ENCODE assay signal across 24 cellular contexts in the genomic region with DNA sequence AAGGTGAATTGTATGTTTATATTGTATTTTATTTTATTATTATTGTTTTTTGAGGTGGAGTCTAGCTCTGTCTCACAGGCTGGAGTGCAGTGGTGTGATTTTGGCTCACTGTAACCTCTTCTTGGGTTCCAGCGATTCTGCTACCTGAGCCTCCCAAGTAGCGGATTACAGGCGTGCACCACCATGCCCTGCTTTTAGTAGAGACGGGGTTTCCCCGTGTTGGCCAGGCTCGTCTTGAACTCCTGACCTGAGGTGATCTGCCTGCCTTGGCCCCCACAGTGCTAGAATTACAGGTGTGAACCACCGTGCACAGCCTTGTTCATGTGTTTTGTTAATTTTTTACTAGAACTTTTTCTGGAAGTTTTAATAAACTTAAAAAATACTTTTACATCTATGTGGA. TPM values are rescaled to one million over a fixed set of nuclear protein-coding genes. Genes with fewer than 3 reads are reported as not detected.
A peak's percentile ranks its signal among the peaks of the same experiment; 100 is the strongest.
DNase-seq lines count a peak whose midpoint lies in the region; ATAC-seq, FAIRE-seq and TF ChIP-seq lines count a peak whose summit lies in the region.
"Had no signal": no experiment of that assay in that cellular context is flagged by ENCODE, and none has a peak within 500 bp of the region (broad histone marks: within the 10 kb centered on the region; RNA-seq: fewer than 3 reads in every experiment).

No MANE protein-coding gene starts in this region.

- H2AFZ ChIP-seq in H1 (ENCODE audit: low read length) (no peak overlapping the region), neuronal stem cell (ENCODE audit: low read length) (no peak overlapping the region)
- H2AFZ ChIP-seq: GM23338 had no signal

- H4K8ac ChIP-seq in H1 (ENCODE audit: extremely low read depth, insufficient read depth, low read length) (0 out of 2 replicates have a peak overlapping the region, but pooled peaks have one; percentile 85), neuronal stem cell (ENCODE audit: low read depth, low read length) (no peak overlapping the region)

- no peak for TF ChIP-seq EP300 in H1 (IDR thresholded peaks at IDR 0.05; ENCODE audit: borderline replicate concordance in 1 of 2, low read depth in 2 of 2, low read length in 2 of 2)

- H3K36me3 Mint-ChIP-seq in activated CD8-positive, alpha-beta memory T cell treated with anti-CD3 and anti-CD28 coated beads, Interleukin-2, amount 10 ng/mL, durations not matched to agents 7 days and 5 days: peaks cover 36% of the 10 kb centered on the region
- peaks cover 47% of the 10 kb centered on the region for H3K36me3 Mint-ChIP-seq in T-helper 2 cell treated with Interferon-gamma antibody and Interleukin-4, amounts not matched to agents 5 μg/mL and 100 μg/mL, for 36 hours (ENCODE audit: low read depth)

- H3K36me3 ChIP-seq in H1 (ENCODE audit: control insufficient read depth in 2 of 4, insufficient read depth in 4 of 4, low read length in 3 of 4) (peaks cover 0 to 3% (median 0%) of the 10 kb centered on the region in 4 experiments; a peak in 1 of 8 replicates), neuronal stem cell (replicated peaks in 1 of 2; ENCODE audit: control insufficient read depth in 2 of 2, insufficient read depth in 2 of 2, low read length in 2 of 2) (peaks cover 0 to 5% of the 10 kb centered on the region in 2 donors)
- H3K36me3 ChIP-seq: right atrium auricular region, uterus had no signal

- H3K14ac ChIP-seq in H1 (ENCODE audit: insufficient read length) (no peak overlapping the region), neuronal stem cell (ENCODE audit: low read length) (no peak overlapping the region)

- peak; percentile 55 for DNase-seq in activated CD8-positive, alpha-beta memory T cell treated with anti-CD3 and anti-CD28 coated beads, Interleukin-2, amount 10 ng/mL, durations not matched to agents 7 days and 5 days
- no peak for DNase-seq in activated CD8-positive, alpha-beta memory T cell treated with anti-CD3 and anti-CD28 coated beads, Interleukin-2, amount 50 U/mL, for 48 hours
- no peak for DNase-seq in T-helper 2 cell treated with Interferon-gamma antibody and Interleukin-4, amounts not matched to agents 5 μg/mL and 100 μg/mL, for 36 hours (ENCODE audit: low spot score)
- no peak for DNase-seq in H1 (ENCODE audit: low read depth in 1 of 2, low spot score in 2 of 2)
- no peak for DNase-seq in neuronal stem cell (ENCODE audit: low spot score)
- no peak for DNase-seq in medulla oblongata (ENCODE audit: extremely low spot score)
- DNase-seq: activated CD4-positive, alpha-beta T cell treated with anti-CD3 and anti-CD28 coated beads, Interleukin-2, amount 50 U/mL, for 4 hours; activated T-cell treated with anti-CD3 and anti-CD28 coated beads, Interleukin-2, amount 50 U/mL, for 4 hours; left ventricle myocardium inferior; NCI-H1048; NCI-H2029; NCI-H226; OCI-M1; Right ventricle myocardium superior; stimulated activated CD8-positive, alpha-beta memory T cell treated with anti-CD3 and anti-CD28 coated beads, Interleukin-4, amount 100 ng/mL, for 48 hours; uterus had no signal

- TF ChIP-seq RAD21 in H1 (IDR thresholded peaks at IDR 0.05 in 1 of 2, conservative IDR thresholded peaks at IDR 0.05 in 1 of 2; ENCODE audit: low read depth in 2 of 2, low read length in 2 of 2): no peak

- H2BK12ac ChIP-seq in H1 (ENCODE audit: low read depth, low read length) (no peak overlapping the region), neuronal stem cell (ENCODE audit: low read length) (no peak overlapping the region)

- H4K20me1 ChIP-seq in H1 (replicated peaks in 1 of 2; ENCODE audit: control insufficient read depth in 1 of 2, insufficient read depth in 2 of 2, low read length in 2 of 2): peaks cover 5 to 6% of the 10 kb centered on the region in 2 experiments

- no peak overlapping the region for H3K9ac ChIP-seq in H1 (replicated peaks in 1 of 4; ENCODE audit: extremely low read depth in 1 of 4, low read depth in 3 of 4, low read length in 3 of 4)
- no peak overlapping the region for H3K9ac ChIP-seq in neuronal stem cell (ENCODE audit: low read depth, low read length, poor library complexity)
- H3K9ac ChIP-seq: KMS-11 had no signal

- ATAC-seq in activated CD8-positive, alpha-beta memory T cell treated with anti-CD3 and anti-CD28 coated beads, Interleukin-2, amount 10 ng/mL, durations not matched to agents 7 days and 5 days: no peak
- ATAC-seq in HG03159 (IDR thresholded peaks at IDR 0.05; ENCODE audit: unreplicated experiment) (no peak), HG03280 (IDR thresholded peaks at IDR 0.05; ENCODE audit: unreplicated experiment) (no peak)
- ATAC-seq: activated T-cell treated with anti-CD3 and anti-CD28 coated beads, Interleukin-2, amount 50 U/mL, for 4 hours; GM23338 had no signal

- peaks cover 25 to 85% of the 10 kb centered on the region in 2 experiments for H3K79me2 ChIP-seq in H1 (ENCODE audit: control insufficient read depth in 1 of 2, insufficient read depth in 2 of 2, low read length in 2 of 2)

- no peak for TF ChIP-seq CTCF in H1 (IDR thresholded peaks at IDR 0.05; ENCODE audit: control extremely low read depth in 1 of 3, insufficient read depth in 1 of 3, low read depth in 1 of 3, low read length in 3 of 3)

- no peaks in the 10 kb centered on the region for H3K79me1 ChIP-seq in H1 (ENCODE audit: low read depth, low read length)
- no peaks in the 10 kb centered on the region for H3K79me1 ChIP-seq in neuronal stem cell (ENCODE audit: low read depth, low read length)

- H3K4me3 ChIP-seq in H1 (ENCODE audit: extremely low read depth in 1 of 4, insufficient read depth in 2 of 4, low read depth in 3 of 4, low read length in 4 of 4) (no peak overlapping the region), neuronal stem cell (ENCODE audit: low read length in 2 of 2) (no peak overlapping the region)
- H3K4me3 ChIP-seq: GM23338, left ventricle myocardium inferior, right atrium auricular region, suprapubic skin, uterus had no signal

- H3K4ac ChIP-seq in H1 (replicated peaks; ENCODE audit: insufficient read length, low read depth, low read length) (no peak overlapping the region), neuronal stem cell (ENCODE audit: low read length) (no peak overlapping the region)

- no peak overlapping the region for H3K27ac ChIP-seq in H1 (ENCODE audit: low read depth, low read length)
- H3K27ac ChIP-seq in neuronal stem cell (replicated peaks; ENCODE audit: low read length): peak overlapping the region; percentile 47
- H3K27ac ChIP-seq: KMS-11, right atrium auricular region, suprapubic skin had no signal

- no peak overlapping the region for H3K23ac ChIP-seq in H1 (ENCODE audit: insufficient read length)
- H3K23ac ChIP-seq in neuronal stem cell (ENCODE audit: low read depth, low read length, poor library complexity): no peak overlapping the region

- WGBS in H1 (ENCODE audit: extremely low coverage in 1 of 2, insufficient coverage in 1 of 2, insufficient read length in 1 of 2, insufficient replicate concordance in 2 of 2, low coverage in 1 of 2, low lambda C conversion rate in 2 of 2, missing lambda C conversion rate in 1 of 2), 2 experiments: 98% methylated on average over 7 of the region's 7 CpGs; no CpG with 5 or more reads in 1 of the 2 experiments
- WGBS in neuronal stem cell (ENCODE audit: extremely low coverage in 2 of 2, insufficient read length in 2 of 2, insufficient replicate concordance in 1 of 2), 2 donors: no CpG with 5 or more reads among the region's 7 CpGs

- H4K91ac ChIP-seq in H1 (replicated peaks; ENCODE audit: insufficient read length, low read length) (no peak overlapping the region), neuronal stem cell (ENCODE audit: low read depth, low read length, poor library complexity) (no peak overlapping the region)

- CTCF ChIA-PET in activated CD8-positive, alpha-beta memory T cell treated with anti-CD3 and anti-CD28 coated beads, Interleukin-2, amount 10 ng/mL, durations not matched to agents 7 days and 5 days (lab: Charles Lee): interaction anchor here (0.8 to 6.7 kb wide), 4 partner anchors 17 to 111 kb away, joined by 3 to 61 read pairs (median 4); no protein-coding TSS in a partner anchor
- CTCF ChIA-PET in H1 (lab: Charles Lee; ENCODE audit: partially characterized antibody): interaction anchor here (1.4 kb wide), 1 partner anchor 131 kb away, joined by 7 read pairs; no protein-coding TSS in a partner anchor

- H3K9me3 ChIP-seq in H1 (ENCODE audit: insufficient read depth in 2 of 2, low read depth in 1 of 2, low read length in 1 of 2) (no peaks in the 10 kb centered on the region), neuronal stem cell (replicated peaks in 1 of 2; ENCODE audit: control insufficient read depth in 2 of 2, insufficient read depth in 1 of 2, low read depth in 1 of 2, low read length in 2 of 2) (peaks cover 2 to 10% of the 10 kb centered on the region in 2 donors)
- H3K9me3 ChIP-seq: left ventricle myocardium inferior, right atrium auricular region, suprapubic skin, uterus had no signal

- H3K4me2 ChIP-seq in H1 (ENCODE audit: insufficient read depth in 1 of 2, low read depth in 2 of 2, low read length in 2 of 2) (peak overlapping the region in 1 of 2 experiments; percentile 25; a peak in 1 of 4 replicates), neuronal stem cell (ENCODE audit: insufficient read depth, low read length, poor library complexity, severe bottlenecking) (no peak overlapping the region)

- no peak overlapping the region for H3K56ac ChIP-seq in H1 (replicated peaks; ENCODE audit: insufficient read length, low read depth, low read length)

- no peaks in the 10 kb centered on the region for H3K23me2 ChIP-seq in H1 (ENCODE audit: low read depth, low read length)

- peaks cover 54% of the 10 kb centered on the region for H3K4me1 Mint-ChIP-seq in activated CD8-positive, alpha-beta memory T cell treated with anti-CD3 and anti-CD28 coated beads, Interleukin-2, amount 10 ng/mL, durations not matched to agents 7 days and 5 days
- H3K4me1 Mint-ChIP-seq in T-helper 2 cell treated with Interferon-gamma antibody and Interleukin-4, amounts not matched to agents 5 μg/mL and 100 μg/mL, for 36 hours (ENCODE audit: low read depth): peaks cover 50% of the 10 kb centered on the region

- no peak for FAIRE-seq in H1 (lab: Jason Lieb, UNC)
- FAIRE-seq: bronchial epithelial cell had no signal

- H4K5ac ChIP-seq in H1 (ENCODE audit: insufficient read length, low read depth, low read length): no peak overlapping the region

- H2BK5ac ChIP-seq in H1 (ENCODE audit: low read depth, low read length) (no peak overlapping the region), neuronal stem cell (ENCODE audit: low read length) (no peak overlapping the region)

- no peak overlapping the region for H2BK20ac ChIP-seq in H1 (ENCODE audit: low read length)

- H3K4me1 ChIP-seq in H1 (replicated peaks in 1 of 4; ENCODE audit: control insufficient read depth in 3 of 4, insufficient read depth in 4 of 4, low read length in 3 of 4) (peaks cover 0 to 10% (median 2%) of the 10 kb centered on the region in 4 experiments; a peak in 2 of 7 replicates), neuronal stem cell (ENCODE audit: control insufficient read depth in 2 of 2, insufficient read depth in 1 of 2, low read depth in 1 of 2, low read length in 2 of 2) (no peaks in the 10 kb centered on the region)

- H3K27me3 ChIP-seq in H1 (replicated peaks in 1 of 4; ENCODE audit: control insufficient read depth in 3 of 4, extremely low read depth in 1 of 4, insufficient read depth in 3 of 4, low read length in 3 of 4): no peaks in the 10 kb centered on the region
- H3K27me3 ChIP-seq in neuronal stem cell (ENCODE audit: control insufficient read depth in 3 of 3, insufficient read depth in 3 of 3, low read depth in 1 of 3, low read length in 3 of 3): no peaks in the 10 kb centered on the region
- H3K27me3 ChIP-seq: right atrium auricular region, suprapubic skin, uterus had no signal

- peak overlapping the region; percentile 70 for H3K4me3 Mint-ChIP-seq in activated CD8-positive, alpha-beta memory T cell treated with anti-CD3 and anti-CD28 coated beads, Interleukin-2, amount 10 ng/mL, durations not matched to agents 7 days and 5 days
- H3K4me3 Mint-ChIP-seq in T-helper 2 cell treated with Interferon-gamma antibody and Interleukin-4, amounts not matched to agents 5 μg/mL and 100 μg/mL, for 36 hours: peak overlapping the region; percentile 66
- H3K4me3 Mint-ChIP-seq: dendritic cell treated with granulocyte-macrophage colony-stimulating factor and Interleukin-4, amounts not matched to agents 40 ng/mL and 50 ng/mL, for 4 days had no signal

- H2BK15ac ChIP-seq in H1 (ENCODE audit: low read length) (no peak overlapping the region), neuronal stem cell (ENCODE audit: low read length) (no peak overlapping the region)

- no peak for TF ChIP-seq POLR2A in H1 (IDR thresholded peaks at IDR 0.05; ENCODE audit: control extremely low read depth in 1 of 2, low read depth in 2 of 2, low read length in 2 of 2)

- H3K18ac ChIP-seq in H1 (ENCODE audit: extremely low read depth, low read length) (no peak overlapping the region), neuronal stem cell (ENCODE audit: low read length) (no peak overlapping the region)

- POLR2A ChIA-PET in H1 (lab: Charles Lee; ENCODE audit: partially characterized antibody): interaction anchor here (1.2 to 5.7 kb wide), 5 partner anchors 9 to 112 kb away, joined by 4 to 27 read pairs (median 5); no protein-coding TSS in a partner anchor

- peak overlapping the region; percentile 84 for H3K27ac Mint-ChIP-seq in activated CD8-positive, alpha-beta memory T cell treated with anti-CD3 and anti-CD28 coated beads, Interleukin-2, amount 10 ng/mL, durations not matched to agents 7 days and 5 days
- H3K27ac Mint-ChIP-seq in T-helper 2 cell treated with Interferon-gamma antibody and Interleukin-4, amounts not matched to agents 5 μg/mL and 100 μg/mL, for 36 hours: no peak overlapping the region
- H3K27ac Mint-ChIP-seq: dendritic cell treated with granulocyte-macrophage colony-stimulating factor and Interleukin-4, amounts not matched to agents 40 ng/mL and 50 ng/mL, for 4 days; GM23338 had no signal

- peaks cover 2% of the 10 kb centered on the region for H3K9me3 Mint-ChIP-seq in activated CD8-positive, alpha-beta memory T cell treated with anti-CD3 and anti-CD28 coated beads, Interleukin-2, amount 10 ng/mL, durations not matched to agents 7 days and 5 days (ENCODE audit: low read depth)
- H3K9me3 Mint-ChIP-seq in T-helper 2 cell treated with Interferon-gamma antibody and Interleukin-4, amounts not matched to agents 5 μg/mL and 100 μg/mL, for 36 hours: peaks cover 10% of the 10 kb centered on the region
- H3K9me3 Mint-ChIP-seq: dendritic cell treated with granulocyte-macrophage colony-stimulating factor and Interleukin-4, amounts not matched to agents 40 ng/mL and 50 ng/mL, for 4 days had no signal

- H2BK120ac ChIP-seq in H1 (replicated peaks; ENCODE audit: low read depth, low read length): no peak overlapping the region
- H2BK120ac ChIP-seq in neuronal stem cell (ENCODE audit: low read depth, low read length): no peak overlapping the region

- H2AK5ac ChIP-seq in H1 (ENCODE audit: low read depth, low read length) (no peak overlapping the region), neuronal stem cell (ENCODE audit: low read depth, low read length) (no peak overlapping the region)

- peaks cover 3% of the 10 kb centered on the region for H3K27me3 Mint-ChIP-seq in activated CD8-positive, alpha-beta memory T cell treated with anti-CD3 and anti-CD28 coated beads, Interleukin-2, amount 10 ng/mL, durations not matched to agents 7 days and 5 days
- H3K27me3 Mint-ChIP-seq in T-helper 2 cell treated with Interferon-gamma antibody and Interleukin-4, amounts not matched to agents 5 μg/mL and 100 μg/mL, for 36 hours (ENCODE audit: low read depth): no peaks in the 10 kb centered on the region
- H3K27me3 Mint-ChIP-seq: dendritic cell treated with granulocyte-macrophage colony-stimulating factor and Interleukin-4, amounts not matched to agents 40 ng/mL and 50 ng/mL, for 4 days had no signal

RNA-seq across cellular contexts. Expression of a gene that starts 3.8 kb away (rescaled TPM):
- 100 to 1,000 TPM; 115 to 144 TPM for total RNA-seq in activated CD8-positive, alpha-beta memory T cell treated with anti-CD3 and anti-CD28 coated beads, Interleukin-2, amount 10 ng/mL, durations not matched to agents 7 days and 5 days
- total RNA-seq in H1 (2021; fragmentation: NEBNext Ultra II Directional; extraction: Animal tissue kit (Norgen Biotek cat#: 25700)): 148 and 149 TPM in 2 replicates
- 34.2 and 47.1 TPM in 2 replicates for polyA plus RNA-seq in H1 (2011; rRNA removed)
- polyA plus RNA-seq in H1 (2011; cell fraction: cytosol; rRNA removed): 30.2 TPM
- polyA plus RNA-seq in H1 (2011; cell fraction: nucleus; rRNA removed): 58.7 TPM
- 30.0 to 46.2 TPM (median 35.6 TPM) in 4 replicates for polyA plus RNA-seq in H1 (2012, experiment 1 of 2)
- polyA plus RNA-seq in H1 (2012, experiment 2 of 2): 1.7 TPM
- 38.2 TPM for polyA plus RNA-seq in H1 (2013, experiment 1 of 2)
- 37.4 TPM for polyA plus RNA-seq in H1 (2013, experiment 2 of 2)
- 118 and 132 TPM in 2 replicates for polyA minus RNA-seq in H1 (2011; rRNA and poly(A)+ RNA removed)
- polyA minus RNA-seq in H1 (2011; cell fraction: cytosol; rRNA and poly(A)+ RNA removed): 81.7 TPM
- polyA minus RNA-seq in H1 (2011; cell fraction: nucleus; rRNA and poly(A)+ RNA removed): 149 TPM
- 55.9 TPM for polyA plus RNA-seq in neuronal stem cell (2013, experiment 1 of 2)
- 58.8 TPM for polyA plus RNA-seq in neuronal stem cell (2013, experiment 2 of 2)
